8 cellular contexts compared by ENCODE assay signal in genomic region chr1:151611288-151611790, GRCh38. TPM values are rescaled to one million over a fixed set of nuclear protein-coding genes. Genes with fewer than 3 reads are reported as not detected.
DNase-seq lines count a peak whose midpoint lies in the region; ATAC-seq and TF ChIP-seq lines count a peak whose summit lies in the region.

No MANE protein-coding gene starts in this region.

- H3K27ac Mint-ChIP-seq in T-helper 1 cell treated with Interleukin-12 subunit alpha and Interleukin-12 subunit beta and Interleukin-4 antibody, amounts not matched to agents 30 μg/mL and 1 μg/mL, for 36 hours, result no peak overlapping the region

- H3K9ac ChIP-seq in neural cell (ENCODE audit: low read length), result peak overlapping the region; percentile 98

- H3K9me3 Mint-ChIP-seq in T-helper 1 cell treated with Interleukin-12 subunit alpha and Interleukin-12 subunit beta and Interleukin-4 antibody, amounts not matched to agents 30 μg/mL and 1 μg/mL, for 36 hours, result no peaks in the 10 kb centered on the region

- no peak for TF ChIP-seq CTCF in neural cell (IDR thresholded peaks at IDR 0.05; ENCODE audit: poor library complexity, severe bottlenecking)

- peaks cover 0 to 5% of the 10 kb centered on the region in 2 donors for H3K4me1 ChIP-seq in esophagus (ENCODE audit: control insufficient read depth in 2 of 2, insufficient read depth in 2 of 2, low read length in 1 of 2)

- no peak for ATAC-seq in GM21360 (IDR thresholded peaks at IDR 0.05; ENCODE audit: unreplicated experiment)

- H3K4me3 ChIP-seq in esophagus (ENCODE audit: low read depth in 1 of 2, low read length in 2 of 2) (peak overlapping the region; percentile 62 to 99), neural cell (ENCODE audit: low read length) (peak overlapping the region; percentile 97)

- H3K27ac ChIP-seq in esophagus (ENCODE audit: low read depth in 2 of 2, low read length in 1 of 2), result peak overlapping the region; percentile 92
- H3K27ac ChIP-seq in neural cell (ENCODE audit: low read length), result peak overlapping the region; percentile 86

- CTCF ChIA-PET in HEK293T (lab: Yijun Ruan, JAX), result interaction anchor here (2.0 kb wide), 1 partner anchor 18 kb away, joined by 8 read pairs; no protein-coding TSS in a partner anchor

- H3K27me3 ChIP-seq in esophagus (ENCODE audit: control insufficient read depth in 1 of 2, insufficient read depth in 2 of 2, low read length in 2 of 2) (no peaks in the 10 kb centered on the region), neural cell (ENCODE audit: insufficient read depth, low read depth, low read length) (no peaks in the 10 kb centered on the region)

- peaks cover 36% of the 10 kb centered on the region for H3K79me2 ChIP-seq in neural cell (replicated peaks; ENCODE audit: insufficient read depth, low read length)

- H3K9me3 ChIP-seq in esophagus (ENCODE audit: control insufficient read depth in 2 of 2, insufficient read depth in 1 of 2, low read depth in 1 of 2, low read length in 1 of 2) (no peaks in the 10 kb centered on the region), neural cell (ENCODE audit: low read length) (no peaks in the 10 kb centered on the region)

- no peaks in the 10 kb centered on the region for H3F3A ChIP-seq in neural cell (ENCODE audit: insufficient read depth, low read length, poor library complexity, severe bottlenecking)

- DNase-seq in T-helper 1 cell, result no peak
- DNase-seq in SKM-1 (lab: John Stamatoyannopoulos, UW; ENCODE audit: unreplicated experiment), result peak; percentile 100
- no peak for DNase-seq in iPS-NIHi7 (ENCODE audit: extremely low spot score)
- DNase-seq in HEK293T (ENCODE audit: extremely low spot score), result no peak

- TF ChIP-seq EP300 in neural cell (conservative IDR thresholded peaks at IDR 0.05; ENCODE audit: poor library complexity, severe bottlenecking), result no peak

- H3K36me3 ChIP-seq in esophagus (ENCODE audit: control insufficient read depth in 2 of 2, insufficient read depth in 2 of 2, low read length in 1 of 2) (no peaks in the 10 kb centered on the region), neural cell (ENCODE audit: insufficient read depth, low read length) (no peaks in the 10 kb centered on the region)

- no peaks in the 10 kb centered on the region for H4K20me1 ChIP-seq in neural cell (ENCODE audit: insufficient read depth)

- WGBS in esophagus, 2 donors, result 11% methylated on average over 6 of the region's 6 CpGs

- peaks cover 16% of the 10 kb centered on the region for H3K27me3 Mint-ChIP-seq in T-helper 1 cell treated with Interleukin-12 subunit alpha and Interleukin-12 subunit beta and Interleukin-4 antibody, amounts not matched to agents 30 μg/mL and 1 μg/mL, for 36 hours (ENCODE audit: low read depth)

- POLR2A ChIA-PET in HEK293T (lab: Yijun Ruan, JAX), result interaction anchor here (0.6 to 1.6 kb wide), 4 partner anchors 8 to 71 kb away, joined by 3 to 6 read pairs (median 5); partner anchors contain the start of gene TUFT1

- H3K9me2 ChIP-seq in neural cell (ENCODE audit: insufficient read depth, low read length), result no peaks in the 10 kb centered on the region

- H2AFZ ChIP-seq in neural cell (ENCODE audit: low read depth, low read length), result no peak overlapping the region

- peak overlapping the region; percentile 78 for H3K4me3 Mint-ChIP-seq in T-helper 1 cell treated with Interleukin-12 subunit alpha and Interleukin-12 subunit beta and Interleukin-4 antibody, amounts not matched to agents 30 μg/mL and 1 μg/mL, for 36 hours

- no peak for TF ChIP-seq RAD21 in neural cell (conservative IDR thresholded peaks at IDR 0.05)

- H3K4me2 ChIP-seq in neural cell (ENCODE audit: low read length), result no peak overlapping the region

- peaks cover 31% of the 10 kb centered on the region for H3K4me1 Mint-ChIP-seq in T-helper 1 cell treated with Interleukin-12 subunit alpha and Interleukin-12 subunit beta and Interleukin-4 antibody, amounts not matched to agents 30 μg/mL and 1 μg/mL, for 36 hours (ENCODE audit: low read depth)

- peaks cover 7% of the 10 kb centered on the region for H3K36me3 Mint-ChIP-seq in T-helper 1 cell treated with Interleukin-12 subunit alpha and Interleukin-12 subunit beta and Interleukin-4 antibody, amounts not matched to agents 30 μg/mL and 1 μg/mL, for 36 hours (ENCODE audit: low read depth)

TF ChIP-seq in neural cell, 6 proteins besides CTCF, POLR2A, EP300 and RAD21:
- TF ChIP-seq SMC3 (conservative IDR thresholded peaks at IDR 0.05; ENCODE audit: poor library complexity), result no peak
- no peak for TF ChIP-seq MXI1 (conservative IDR thresholded peaks at IDR 0.05; ENCODE audit: poor library complexity, severe bottlenecking)
- TF ChIP-seq REST (IDR thresholded peaks at IDR 0.05; ENCODE audit: borderline replicate concordance), result no peak
- TF ChIP-seq POLR2AphosphoS5 (IDR thresholded peaks at IDR 0.05), result no peak
- no peak for TF ChIP-seq TAF1 (IDR thresholded peaks at IDR 0.05; ENCODE audit: low read depth)
- TF ChIP-seq EZH2 (IDR thresholded peaks at IDR 0.05; ENCODE audit: borderline replicate concordance, insufficient read depth, low read length, poor library complexity, severe bottlenecking), result no peak

TF ChIP-seq in HEK293T, 16 proteins besides CTCF, POLR2A, EP300 and RAD21:
- no peak for TF ChIP-seq ARNT (IDR thresholded peaks at IDR 0.05)
- TF ChIP-seq BHLHE40 (IDR thresholded peaks at IDR 0.05; ENCODE audit: borderline replicate concordance), result no peak
- no peak for TF ChIP-seq CTBP1 (IDR thresholded peaks at IDR 0.05; ENCODE audit: borderline replicate concordance)
- no peak for TF ChIP-seq HDGF (IDR thresholded peaks at IDR 0.05; ENCODE audit: borderline replicate concordance)
- no peak for TF ChIP-seq ELF4 (IDR thresholded peaks at IDR 0.05)
- no peak for TF ChIP-seq FOXA1 (IDR thresholded peaks at IDR 0.05)
- TF ChIP-seq FOXM1 (IDR thresholded peaks at IDR 0.05; ENCODE audit: borderline replicate concordance), result no peak
- no peak; the same call in 1 of the 2 replicates for TF ChIP-seq L3MBTL2 (conservative IDR thresholded peaks at IDR 0.05)
- no peak for TF ChIP-seq ZNF384 (IDR thresholded peaks at IDR 0.05)
- no peak for TF ChIP-seq FOXK2 (IDR thresholded peaks at IDR 0.05)

RNA-seq across cellular contexts. Expression of gene SNX27, which starts 0.5 kb away (rescaled TPM):
- polyA plus RNA-seq in esophagus (1 to 10 TPM; 3.9 to 5.1 TPM), neural cell (30.2 and 32.4 TPM in 2 replicates)
- 65.5 and 81.4 TPM in 2 replicates for polyA minus RNA-seq in neural cell
